19 cellular contexts compared by ENCODE assay signal in genomic region chr3:129918461-129918860, GRCh38.
DNase-seq lines count a peak whose midpoint lies in the region; ATAC-seq, FAIRE-seq and TF ChIP-seq lines count a peak whose summit lies in the region.
"Had no signal": no experiment of that assay in that cellular context is flagged by ENCODE, and none has a peak within 500 bp of the region (broad histone marks: within the 10 kb centered on the region; RNA-seq: fewer than 3 reads in every experiment).

No MANE protein-coding gene starts in this region.

- no peaks in the 10 kb centered on the region for H4K20me1 ChIP-seq in MM.1S (ENCODE audit: insufficient read depth, low read length)
- H4K20me1 ChIP-seq: BLaER1 had no signal

- no peaks in the 10 kb centered on the region for H3K79me2 ChIP-seq in MM.1S (ENCODE audit: low read length)

- H2AFZ ChIP-seq in MM.1S (ENCODE audit: low read length), result peak overlapping the region; percentile 35; the same call in 1 of the 2 replicates

- DNase-seq in MM.1S (no peak), head of caudate nucleus (peak in 37 of 42 donors; percentile 19 to 80 (median 52)), putamen (ENCODE audit: low spot score) (peak; percentile 23), GM19239 (ENCODE audit: insufficient read length, low spot score) (no peak), NCI-H187 treated with DMSO at 0.1 percent for 48 hours (lab: John Stamatoyannopoulos, UW) (no peak)
- DNase-seq: Caco-2; CD4-positive, CD25-positive, alpha-beta regulatory T cell; CD8-positive, alpha-beta T cell; DMS153; DND-41; GOT3; HFFc6 had no signal

- no peaks in the 10 kb centered on the region for H3K9me2 ChIP-seq in MM.1S (replicated peaks; ENCODE audit: insufficient read depth, low read length)

- no peak overlapping the region for H3K9ac ChIP-seq in MM.1S (ENCODE audit: low read length)
- H3K9ac ChIP-seq: BLaER1 had no signal

- H3F3A ChIP-seq in MM.1S (ENCODE audit: insufficient read depth, low read length), result no peaks in the 10 kb centered on the region

- intact Hi-C loops in head of caudate nucleus (cut with DNase I), result no loop called here

- H3K9me3 ChIP-seq in MM.1S (replicated peaks; ENCODE audit: insufficient read depth, low read length), result no peaks in the 10 kb centered on the region

- FAIRE-seq in GM19239 (lab: Jason Lieb, UNC), result no peak
- FAIRE-seq: G401.6, GM12892, H54 had no signal

- no peaks in the 10 kb centered on the region for H3K27me3 ChIP-seq in MM.1S (replicated peaks; ENCODE audit: insufficient read depth, low read length)
- H3K27me3 ChIP-seq: BLaER1 had no signal

- no peaks in the 10 kb centered on the region for H3K36me3 ChIP-seq in MM.1S (replicated peaks; ENCODE audit: insufficient read depth, low read length)
- H3K36me3 ChIP-seq: HAP-1 had no signal

- no peak overlapping the region for H3K4me3 ChIP-seq in MM.1S (ENCODE audit: low read length)
- H3K4me3 ChIP-seq: HAP-1 had no signal

- no peak overlapping the region for H3K4me2 ChIP-seq in MM.1S (ENCODE audit: low read depth, low read length)
- H3K4me2 ChIP-seq: BLaER1 had no signal

- TF ChIP-seq CTCF in MM.1S (IDR thresholded peaks at IDR 0.05; ENCODE audit: low read length), result no peak

- no peak overlapping the region for H3K27ac ChIP-seq in MM.1S (ENCODE audit: low read length)
- H3K27ac ChIP-seq: BLaER1, C4-2B had no signal

- peaks cover 6% of the 10 kb centered on the region; the same call in 1 of the 2 replicates for H3K4me1 ChIP-seq in MM.1S (ENCODE audit: low read length)
- H3K4me1 ChIP-seq: BLaER1, Caco-2, HAP-1 had no signal

- no peak for ATAC-seq in GM18907 (IDR thresholded peaks at IDR 0.05; ENCODE audit: unreplicated experiment)
- ATAC-seq: CD8-positive, alpha-beta T cell had no signal

Comparison
In these comparisons a context has a peak if more than half of its experiments do, and no peak if none do; other contexts are left out.
1. DNase-seq: peak in head of caudate nucleus (37 of 42) and putamen (single experiment); none in MM.1S (single experiment), GM19239 (single experiment) and NCI-H187 treated with DMSO at 0.1 percent for 48 hours (single experiment).